ENCODE assay signal across 18 cellular contexts in the genomic region with DNA sequence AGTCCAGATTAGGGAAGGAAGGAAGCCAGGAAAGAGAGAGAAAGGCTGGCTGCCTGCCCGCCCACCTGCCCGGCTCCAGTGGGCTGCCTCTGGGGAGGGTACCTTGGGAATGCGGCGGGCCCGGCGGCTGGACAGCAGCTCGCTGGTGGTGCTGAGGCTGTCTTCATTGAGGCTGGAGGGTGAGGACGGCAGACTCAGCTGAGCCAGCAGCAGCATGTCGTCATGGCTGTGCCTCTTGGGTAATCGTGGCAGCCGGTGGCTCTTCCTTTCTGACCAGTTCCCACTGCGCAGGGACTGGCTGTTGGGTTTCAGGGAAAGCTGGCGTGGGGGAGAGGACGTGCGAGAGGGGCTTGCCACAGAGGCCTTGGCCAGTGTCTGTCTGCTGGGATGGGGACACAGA. TPM values are rescaled to one million over a fixed set of nuclear protein-coding genes. Genes with fewer than 3 reads are reported as not detected.
A peak's percentile ranks its signal among the peaks of the same experiment; 100 is the strongest.
DNase-seq lines count a peak whose midpoint lies in the region; ATAC-seq and TF ChIP-seq lines count a peak whose summit lies in the region.
"Had no signal": no experiment of that assay in that cellular context is flagged by ENCODE, and none has a peak within 500 bp of the region (broad histone marks: within the 10 kb centered on the region; RNA-seq: fewer than 3 reads in every experiment).

No MANE protein-coding gene starts in this region.

- H3K9me3 ChIP-seq in thoracic aorta (no peaks in the 10 kb centered on the region), aorta (ENCODE audit: control insufficient read depth, low read length) (no peaks in the 10 kb centered on the region)
- no peaks in the 10 kb centered on the region for H3K9me3 ChIP-seq in naive thymus-derived CD4-positive, alpha-beta T cell (ENCODE audit: control insufficient read depth in 2 of 3, low read length in 3 of 3)

- H3K27me3 Mint-ChIP-seq in endothelial cell (ENCODE audit: unreplicated experiment) (peaks cover 10% of the 10 kb centered on the region), nephron (ENCODE audit: low read depth) (no peaks in the 10 kb centered on the region)
- H3K27me3 Mint-ChIP-seq in naive thymus-derived CD4-positive, alpha-beta T cell = peaks cover 0 to 8% (median 4%) of the 10 kb centered on the region in 5 donors
- H3K27me3 Mint-ChIP-seq: B cell had no signal

- ATAC-seq in thoracic aorta (ENCODE audit: insufficient number of reproducible peaks, low FRiP score, low read depth) = no peak
- ATAC-seq in naive thymus-derived CD4-positive, alpha-beta T cell = no peak
- ATAC-seq in aorta (ENCODE audit: low FRiP score) = no peak
- no peak for ATAC-seq in GM21423 (IDR thresholded peaks at IDR 0.05; ENCODE audit: unreplicated experiment)
- ATAC-seq: PC-3 had no signal

- POLR2A ChIA-PET in RWPE1 (lab: Yijun Ruan, JAX; ENCODE audit: low non-redundant PET) = no interaction called here
- POLR2A ChIA-PET in naive thymus-derived CD4-positive, alpha-beta T cell (lab: Charles Lee) = no interaction called here

- H3K27me3 ChIP-seq in thoracic aorta (replicated peaks; ENCODE audit: insufficient read depth) (no peaks in the 10 kb centered on the region), aorta (ENCODE audit: control insufficient read depth in 1 of 2, insufficient read depth in 2 of 2, low read length in 1 of 2) (no peaks in the 10 kb centered on the region)
- no peaks in the 10 kb centered on the region for H3K27me3 ChIP-seq in naive thymus-derived CD4-positive, alpha-beta T cell (ENCODE audit: control insufficient read depth in 2 of 2, insufficient read depth in 2 of 2, low read length in 2 of 2)

- H3K9me3 Mint-ChIP-seq in endothelial cell (ENCODE audit: unreplicated experiment) (no peaks in the 10 kb centered on the region), nephron (no peaks in the 10 kb centered on the region)
- H3K9me3 Mint-ChIP-seq in naive thymus-derived CD4-positive, alpha-beta T cell = peaks cover 0 to 1% (median 0%) of the 10 kb centered on the region in 11 donors
- H3K9me3 Mint-ChIP-seq: activated naive CD4-positive, alpha-beta T cell treated with anti-CD3 and anti-CD28 coated beads, Interleukin-2, amount 10 ng/mL, durations not matched to agents 7 days and 5 days had no signal

- CTCF ChIA-PET in RWPE1 (lab: Yijun Ruan, JAX) = no interaction called here
- CTCF ChIA-PET in naive thymus-derived CD4-positive, alpha-beta T cell (lab: Charles Lee) = no interaction called here

- peaks cover 35% of the 10 kb centered on the region for H3K36me3 Mint-ChIP-seq in endothelial cell (ENCODE audit: low read depth, unreplicated experiment)
- H3K36me3 Mint-ChIP-seq in nephron (ENCODE audit: low read depth) = peaks cover 56% of the 10 kb centered on the region
- H3K36me3 Mint-ChIP-seq in naive thymus-derived CD4-positive, alpha-beta T cell = no peaks in the 10 kb centered on the region
- H3K36me3 Mint-ChIP-seq: activated naive CD4-positive, alpha-beta T cell treated with anti-CD3 and anti-CD28 coated beads, Interleukin-2, amount 10 ng/mL, durations not matched to agents 7 days and 5 days had no signal

- H3K36me3 ChIP-seq in thoracic aorta (peaks cover 14% of the 10 kb centered on the region), aorta (ENCODE audit: control insufficient read depth in 1 of 2, insufficient read depth in 2 of 2, low read length in 1 of 2) (no peaks in the 10 kb centered on the region)
- no peaks in the 10 kb centered on the region for H3K36me3 ChIP-seq in naive thymus-derived CD4-positive, alpha-beta T cell (ENCODE audit: control insufficient read depth in 2 of 3, insufficient read depth in 3 of 3, low read length in 3 of 3)

- intact Hi-C loops in naive thymus-derived CD4-positive, alpha-beta T cell (cut with micrococcal nuclease) = no loop called here
- intact Hi-C loops in aorta (cut with DNase I) = loop anchor here in 1 of 2 donors (5.0 kb wide), 1 partner anchor 52 kb away; no protein-coding TSS in a partner anchor

- TF ChIP-seq CTCF in RWPE1 (conservative IDR thresholded peaks at IDR 0.05; ENCODE audit: low read depth) (no peak), endothelial cell (IDR thresholded peaks at IDR 0.05; ENCODE audit: unreplicated experiment) (no peak), nephron (IDR thresholded peaks at IDR 0.05; ENCODE audit: unreplicated experiment in 3 of 3) (no peak), thoracic aorta (IDR thresholded peaks at IDR 0.05) (no peak)

- no peak for DNase-seq in RWPE1 (ENCODE audit: low spot score)
- no peak for DNase-seq in endothelial cell (ENCODE audit: low spot score)
- DNase-seq in thoracic aorta (ENCODE audit: low spot score) = no peak
- no peak for DNase-seq in naive thymus-derived CD4-positive, alpha-beta T cell
- no peak for DNase-seq in activated CD4-positive, alpha-beta T cell treated with anti-CD3 and anti-CD28 coated beads, Interleukin-2, amount 50 U/mL, for 48 hours
- DNase-seq in aorta = no peak
- DNase-seq: activated CD4-positive, CD25-positive, alpha-beta regulatory T cell; activated CD8-positive, alpha-beta memory T cell treated with anti-CD3 and anti-CD28 coated beads, Interleukin-2, amount 50 U/mL, for 4 hours; activated naive CD4-positive, alpha-beta T cell treated with anti-CD3 and anti-CD28 coated beads, Interleukin-2, amount 10 ng/mL, durations not matched to agents 7 days and 5 days; Karpas-422; NCI-H146; NCI-H510A treated with DMSO at 0.1 percent for 48 hours; PC-3; stimulated activated naive CD4-positive, alpha-beta T cell had no signal

- H3K27ac Mint-ChIP-seq in endothelial cell (ENCODE audit: unreplicated experiment) (peak overlapping the region; percentile 91), nephron (peak overlapping the region in 2 of 3 experiments; percentile 55 to 97)
- no peak overlapping the region for H3K27ac Mint-ChIP-seq in naive thymus-derived CD4-positive, alpha-beta T cell
- H3K27ac Mint-ChIP-seq: activated naive CD4-positive, alpha-beta T cell treated with anti-CD3 and anti-CD28 coated beads, Interleukin-2, amount 10 ng/mL, durations not matched to agents 7 days and 5 days; B cell had no signal

- peaks cover 85% of the 10 kb centered on the region for H3K4me1 Mint-ChIP-seq in endothelial cell (ENCODE audit: unreplicated experiment)
- peaks cover 69% of the 10 kb centered on the region for H3K4me1 Mint-ChIP-seq in nephron
- H3K4me1 Mint-ChIP-seq in naive thymus-derived CD4-positive, alpha-beta T cell = peaks cover 0 to 6% (median 2%) of the 10 kb centered on the region in 7 donors
- H3K4me1 Mint-ChIP-seq: activated naive CD4-positive, alpha-beta T cell treated with anti-CD3 and anti-CD28 coated beads, Interleukin-2, amount 10 ng/mL, durations not matched to agents 7 days and 5 days had no signal

- H3K4me3 ChIP-seq in thoracic aorta (no peak overlapping the region), aorta (ENCODE audit: low read length in 2 of 2) (no peak overlapping the region)
- H3K4me3 ChIP-seq in naive thymus-derived CD4-positive, alpha-beta T cell (ENCODE audit: low read length) = no peak overlapping the region

- 85 to 86% methylated on average over 15 of the region's 15 CpGs for WGBS in aorta, 2 donors

- peak overlapping the region; percentile 96 for H3K27ac ChIP-seq in RWPE1
- H3K27ac ChIP-seq in thoracic aorta = peak overlapping the region; percentile 88 to 94
- no peak overlapping the region for H3K27ac ChIP-seq in naive thymus-derived CD4-positive, alpha-beta T cell (ENCODE audit: low read depth, low read length)
- H3K27ac ChIP-seq in aorta (ENCODE audit: low read depth in 1 of 2, low read length in 2 of 2) = no peak overlapping the region
- H3K27ac ChIP-seq: HL-60 had no signal

- H3K4me1 ChIP-seq in thoracic aorta (ENCODE audit: control insufficient read depth in 1 of 2, low read depth in 2 of 2) (peaks cover 45 to 68% of the 10 kb centered on the region in 2 donors), aorta (ENCODE audit: control insufficient read depth in 1 of 2, insufficient read depth in 2 of 2, low read length in 2 of 2) (peaks cover 8% of the 10 kb centered on the region in 2 donors)
- H3K4me1 ChIP-seq in naive thymus-derived CD4-positive, alpha-beta T cell (ENCODE audit: control insufficient read depth in 2 of 2, insufficient read depth in 2 of 2, low read length in 2 of 2) = no peaks in the 10 kb centered on the region

- H3K4me3 Mint-ChIP-seq in endothelial cell (ENCODE audit: unreplicated experiment) (peak overlapping the region; percentile 65), nephron (peak overlapping the region in 1 of 3 experiments; percentile 26)
- H3K4me3 Mint-ChIP-seq in naive thymus-derived CD4-positive, alpha-beta T cell = no peak overlapping the region
- H3K4me3 Mint-ChIP-seq: activated naive CD4-positive, alpha-beta T cell treated with anti-CD3 and anti-CD28 coated beads, Interleukin-2, amount 10 ng/mL, durations not matched to agents 7 days and 5 days; B cell had no signal

RNA-seq across cellular contexts. Expression of gene RPL27A, which starts 32.9 kb away (rescaled TPM):
- 1,456 TPM for total RNA-seq in endothelial cell (ENCODE audit: unreplicated experiment)
- 100 to 1,000 TPM; 537 to 617 TPM for total RNA-seq in thoracic aorta
- total RNA-seq in naive thymus-derived CD4-positive, alpha-beta T cell = 1,000 to 10,000 TPM in 4 of 5 experiments, 100 to 1,000 TPM in 1; 758 to 2,116 (median 1,670) TPM
- 1,000 to 10,000 TPM; 4,766 to 4,835 TPM for polyA plus RNA-seq in naive thymus-derived CD4-positive, alpha-beta T cell
- 100 to 1,000 TPM; 623 to 776 TPM for total RNA-seq in aorta
- 1,000 to 10,000 TPM; 2,339 to 4,548 TPM for polyA plus RNA-seq in aorta

RNA-seq across cellular contexts. Expression of gene TRIM66, which starts 33.0 kb away (rescaled TPM):
- total RNA-seq in endothelial cell (ENCODE audit: unreplicated experiment) (11.4 TPM), thoracic aorta (10 to 100 TPM; 10.2 to 18.1 TPM), aorta (10 to 100 TPM in 1 of 2 donors, 1 to 10 TPM in 1; 9.4 to 18.7 TPM)
- 10 to 100 TPM; 16.0 to 37.6 (median 24.2) TPM for total RNA-seq in naive thymus-derived CD4-positive, alpha-beta T cell
- polyA plus RNA-seq in naive thymus-derived CD4-positive, alpha-beta T cell = under 1 TPM; 0.32 to 0.85 TPM
- polyA plus RNA-seq in aorta = 1 to 10 TPM; 3.4 to 8.4 TPM

Comparison
In these comparisons a context has a peak if more than half of its experiments do, and no peak if none do; other contexts are left out.
1. H3K27ac ChIP-seq: peak in RWPE1 (single experiment) and thoracic aorta (2 of 2); none in naive thymus-derived CD4-positive, alpha-beta T cell (single experiment) and aorta (0 of 2).
2. H3K27ac Mint-ChIP-seq: peak in endothelial cell (single experiment) and nephron (2 of 3); none in naive thymus-derived CD4-positive, alpha-beta T cell (0 of 9).